8 cellular contexts compared by ENCODE assay signal in genomic region chr7:158588085-158588877, GRCh38. TPM values are rescaled to one million over a fixed set of nuclear protein-coding genes. Genes with fewer than 3 reads are reported as not detected.
DNase-seq lines count a peak whose midpoint lies in the region; ATAC-seq and TF ChIP-seq lines count a peak whose summit lies in the region.

No MANE protein-coding gene starts in this region.

- H3K79me2 ChIP-seq in mammary epithelial cell (ENCODE audit: insufficient read depth, low read length): no peaks in the 10 kb centered on the region

- peak overlapping the region; percentile 17 to 64 (median 48) for H3K4me3 ChIP-seq in breast epithelium
- no peak overlapping the region for H3K4me3 ChIP-seq in mammary epithelial cell (replicated peaks in 1 of 3; ENCODE audit: insufficient read depth in 1 of 3, low read depth in 2 of 3, low read length in 3 of 3)
- H3K4me3 ChIP-seq in mucosa of descending colon: no peak overlapping the region
- peak overlapping the region in 1 of 2 donors; percentile 21 for H3K4me3 ChIP-seq in aorta (ENCODE audit: low read length in 2 of 2)

- intact Hi-C loops in breast epithelium (cut with DNase I; ENCODE audit: low total_unique reads) (no loop called here), mammary epithelial cell (cut with micrococcal nuclease) (no loop called here), mucosa of descending colon (cut with DNase I, micrococcal nuclease) (no loop called here), aorta (cut with DNase I) (no loop called here)

- H3K27me3 ChIP-seq in breast epithelium (peaks cover 11 to 32% of the 10 kb centered on the region in 2 donors), mammary epithelial cell (ENCODE audit: insufficient read depth, low read length) (peaks cover 10% of the 10 kb centered on the region), aorta (ENCODE audit: control insufficient read depth in 1 of 2, insufficient read depth in 2 of 2, low read length in 1 of 2) (no peaks in the 10 kb centered on the region)

- H3K27ac ChIP-seq in breast epithelium (no peak overlapping the region), mammary epithelial cell (ENCODE audit: insufficient read depth, low read depth, low read length) (no peak overlapping the region), aorta (ENCODE audit: low read depth in 1 of 2, low read length in 2 of 2) (no peak overlapping the region)

- no TSS peak for BruUV-seq in mammary epithelial cell (replicated peaks; lab: Mats Ljungman, UMichigan)

- H3K27ac Mint-ChIP-seq in brain: peak overlapping the region in 2 of 5 experiments; percentile 59 to 84

- peak overlapping the region; percentile 65 to 80 (median 72) for H3K4me3 Mint-ChIP-seq in brain

- H2AFZ ChIP-seq in mammary epithelial cell (ENCODE audit: low read depth, low read length): no peak overlapping the region

- H3K9me3 Mint-ChIP-seq in brain: peaks cover 0 to 19% (median 3%) of the 10 kb centered on the region in 5 experiments

- H3K9ac ChIP-seq in mammary epithelial cell (ENCODE audit: insufficient read depth, low read length): no peak overlapping the region

- in situ Hi-C loops in mammary epithelial cell (cut with MboI; ENCODE audit: low sequenced_read_pairs in 2 of 2): no loop called here

- CTCF ChIA-PET in mammary epithelial cell (lab: Charles Lee; ENCODE audit: low non-redundant PET): no interaction called here

- no peak for ATAC-seq in mucosa of descending colon
- ATAC-seq in aorta (ENCODE audit: low FRiP score): peak; percentile 22
- ATAC-seq in HG03457 (IDR thresholded peaks at IDR 0.05; ENCODE audit: unreplicated experiment): no peak
- ATAC-seq in HG03108 (IDR thresholded peaks at IDR 0.05; ENCODE audit: unreplicated experiment): no peak

- H4K20me1 ChIP-seq in mammary epithelial cell (ENCODE audit: insufficient read depth, low read length): no peaks in the 10 kb centered on the region

- H3K36me3 Mint-ChIP-seq in brain: peaks cover 6% of the 10 kb centered on the region

- H3K4me2 ChIP-seq in mammary epithelial cell (ENCODE audit: insufficient read depth, low read depth, low read length): no peak overlapping the region

- DNase-seq in breast epithelium (ENCODE audit: low spot score in 2 of 2) (no peak), mammary epithelial cell (no peak), mucosa of descending colon (peak in 2 of 3 donors; percentile 16 to 57), aorta (peak in 1 of 2 donors; percentile 72), Ammon's horn (ENCODE audit: low spot score) (no peak)

- H3K9me3 ChIP-seq in breast epithelium: peaks cover 0 to 5% of the 10 kb centered on the region in 2 donors
- peaks cover 3% of the 10 kb centered on the region for H3K9me3 ChIP-seq in mammary epithelial cell (replicated peaks; ENCODE audit: insufficient read depth, low read length)
- H3K9me3 ChIP-seq in mucosa of descending colon: no peaks in the 10 kb centered on the region
- peaks cover 2% of the 10 kb centered on the region for H3K9me3 ChIP-seq in aorta (ENCODE audit: control insufficient read depth, low read length)

- H3K4me1 Mint-ChIP-seq in brain: peaks cover 38% of the 10 kb centered on the region

- H3K36me3 ChIP-seq in breast epithelium: no peaks in the 10 kb centered on the region
- H3K36me3 ChIP-seq in mammary epithelial cell (ENCODE audit: insufficient read depth, low read length): no peaks in the 10 kb centered on the region
- no peaks in the 10 kb centered on the region for H3K36me3 ChIP-seq in mucosa of descending colon (ENCODE audit: low read depth)
- H3K36me3 ChIP-seq in aorta (ENCODE audit: control insufficient read depth in 1 of 2, insufficient read depth in 2 of 2, low read length in 1 of 2): no peaks in the 10 kb centered on the region

- H3K4me1 ChIP-seq in breast epithelium (peaks cover 0 to 12% of the 10 kb centered on the region in 2 donors), mammary epithelial cell (ENCODE audit: insufficient read depth, low read length) (no peaks in the 10 kb centered on the region), mucosa of descending colon (ENCODE audit: low read depth) (peaks cover 18% of the 10 kb centered on the region), aorta (ENCODE audit: control insufficient read depth in 1 of 2, insufficient read depth in 2 of 2, low read length in 2 of 2) (peaks cover 0 to 2% of the 10 kb centered on the region in 2 donors)

- WGBS in mammary epithelial cell (ENCODE audit: low coverage, missing lambda C conversion rate): 100% methylated on average over 2 of the region's 63 CpGs
- 7 to 9% methylated on average over 47 to 63 of the region's 63 CpGs for WGBS in aorta, 2 donors

- dilution Hi-C loops in mammary epithelial cell (cut with HindIII; ENCODE audit: low sequenced_read_pairs): no loop called here

- H3K27me3 Mint-ChIP-seq in brain: peaks cover 30% of the 10 kb centered on the region

- TF ChIP-seq CTCF in breast epithelium (IDR thresholded peaks at IDR 0.05) (no peak), mammary epithelial cell (conservative IDR thresholded peaks at IDR 0.05 in 1 of 2, IDR thresholded peaks at IDR 0.05 in 1 of 2; ENCODE audit: extremely low read depth in 1 of 2, insufficient read depth in 1 of 2, low read depth in 1 of 2, low read length in 2 of 2) (no peak), brain (conservative IDR thresholded peaks at IDR 0.05) (no peak), mucosa of descending colon (IDR thresholded peaks at IDR 0.05) (no peak)

- no peak for TF ChIP-seq POLR2A in breast epithelium (IDR thresholded peaks at IDR 0.05)

RNA-seq across cellular contexts. Expression of gene PTPRN2, which starts 0.7 kb away (rescaled TPM):
- total RNA-seq in breast epithelium (1 to 10 TPM; 1.6 to 2.2 (median 2.2) TPM), mammary epithelial cell (under 1 TPM; 0.28 to 0.33 TPM), mucosa of descending colon (10 to 100 TPM; 12.5 to 28.0 (median 26.2) TPM), aorta (1 to 10 TPM; 1.4 to 3.3 TPM)
- polyA plus RNA-seq in mammary epithelial cell (not detected), brain (ENCODE audit: insufficient read depth, low read depth, low replicate concordance) (130 TPM), aorta (1 to 10 TPM in 1 of 2 donors, under 1 TPM in 1; 0.67 to 1.4 TPM)
- not detected for polyA minus RNA-seq in mammary epithelial cell

Comparison
In these comparisons a context has a peak if more than half of its experiments do, and no peak if none do; other contexts are left out.
1. H3K4me3 ChIP-seq: peak in breast epithelium (3 of 3); none in mammary epithelial cell (0 of 3) and mucosa of descending colon (single experiment).
2. DNase-seq: peak in mucosa of descending colon (2 of 3); none in breast epithelium (0 of 2), mammary epithelial cell (single experiment) and Ammon's horn (single experiment).